Comparison of ENCODE assay signal across 1 cellular context in the genomic region with DNA sequence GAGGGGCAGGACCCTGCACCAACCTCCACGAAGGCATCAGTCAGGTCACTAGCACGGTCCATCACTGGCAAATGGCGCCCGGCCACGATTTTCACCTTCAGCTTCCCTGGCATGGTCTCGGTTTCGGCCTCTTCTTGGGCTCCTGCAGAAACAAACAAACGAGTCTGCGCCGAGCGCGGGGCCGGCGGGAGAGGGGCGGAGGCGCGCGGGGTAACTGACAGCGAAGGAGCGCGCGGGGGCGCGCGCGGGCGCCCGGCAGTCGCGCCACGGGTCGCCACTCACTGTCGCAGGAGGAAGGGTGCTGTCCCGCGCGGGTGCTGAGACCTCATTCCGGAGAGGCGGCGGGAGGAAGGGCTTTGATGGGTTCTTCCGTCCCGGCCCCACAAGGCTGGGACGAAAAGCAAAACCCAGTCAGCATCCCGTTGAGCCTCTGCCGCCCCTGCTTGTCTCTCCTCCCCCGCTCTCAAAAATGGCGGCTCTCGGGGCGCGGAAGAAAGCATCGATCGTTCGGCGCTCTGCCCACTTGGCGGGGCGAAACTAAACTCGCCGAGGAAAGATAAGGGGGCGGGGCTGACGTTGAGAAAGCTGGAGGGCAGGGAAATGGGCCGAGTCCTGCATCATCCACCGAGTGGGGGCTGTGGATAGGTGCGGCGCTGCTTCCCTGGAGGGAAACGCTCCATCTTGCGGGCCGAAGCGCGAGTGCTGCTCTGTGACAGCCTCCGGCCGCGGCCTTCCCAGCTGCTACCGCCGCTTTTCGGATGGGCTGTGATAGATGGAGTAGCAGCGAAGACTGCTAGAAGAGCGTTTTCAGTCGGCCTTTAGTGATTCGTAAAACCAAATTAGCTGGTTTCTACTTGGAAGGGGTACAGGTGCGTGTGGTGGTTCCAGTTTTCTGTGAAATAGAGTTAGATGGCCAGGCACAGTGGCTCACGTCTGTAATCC.
TF ChIP-seq lines count a peak whose summit lies in the region.

A gene with protein sequence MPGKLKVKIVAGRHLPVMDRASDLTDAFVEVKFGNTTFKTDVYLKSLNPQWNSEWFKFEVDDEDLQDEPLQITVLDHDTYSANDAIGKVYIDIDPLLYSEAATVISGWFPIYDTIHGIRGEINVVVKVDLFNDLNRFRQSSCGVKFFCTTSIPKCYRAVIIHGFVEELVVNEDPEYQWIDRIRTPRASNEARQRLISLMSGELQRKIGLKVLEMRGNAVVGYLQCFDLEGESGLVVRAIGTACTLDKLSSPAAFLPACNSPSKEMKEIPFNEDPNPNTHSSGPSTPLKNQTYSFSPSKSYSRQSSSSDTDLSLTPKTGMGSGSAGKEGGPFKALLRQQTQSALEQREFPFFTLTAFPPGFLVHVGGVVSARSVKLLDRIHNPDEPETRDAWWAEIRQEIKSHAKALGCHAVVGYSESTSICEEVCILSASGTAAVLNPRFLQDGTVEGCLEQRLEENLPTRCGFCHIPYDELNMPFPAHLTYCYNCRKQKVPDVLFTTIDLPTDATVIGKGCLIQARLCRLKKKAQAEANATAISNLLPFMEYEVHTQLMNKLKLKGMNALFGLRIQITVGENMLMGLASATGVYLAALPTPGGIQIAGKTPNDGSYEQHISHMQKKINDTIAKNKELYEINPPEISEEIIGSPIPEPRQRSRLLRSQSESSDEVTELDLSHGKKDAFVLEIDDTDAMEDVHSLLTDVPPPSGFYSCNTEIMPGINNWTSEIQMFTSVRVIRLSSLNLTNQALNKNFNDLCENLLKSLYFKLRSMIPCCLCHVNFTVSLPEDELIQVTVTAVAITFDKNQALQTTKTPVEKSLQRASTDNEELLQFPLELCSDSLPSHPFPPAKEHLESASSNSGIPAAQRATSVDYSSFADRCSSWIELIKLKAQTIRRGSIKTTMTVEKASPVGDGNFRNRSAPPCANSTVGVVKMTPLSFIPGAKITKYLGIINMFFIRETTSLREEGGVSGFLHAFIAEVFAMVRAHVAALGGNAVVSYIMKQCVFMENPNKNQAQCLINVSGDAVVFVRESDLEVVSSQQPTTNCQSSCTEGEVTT (minus strand): TSS at position 505 of the 942 bp plus-strand sequence. CDS start 392 bp downstream, at position 113.

TF ChIP-seq in HepG2, 621 proteins besides CTCF, POLR2A, EP300 and RAD21 (continued from another document and continues in another):
- TF ChIP-seq, protein P1, sequence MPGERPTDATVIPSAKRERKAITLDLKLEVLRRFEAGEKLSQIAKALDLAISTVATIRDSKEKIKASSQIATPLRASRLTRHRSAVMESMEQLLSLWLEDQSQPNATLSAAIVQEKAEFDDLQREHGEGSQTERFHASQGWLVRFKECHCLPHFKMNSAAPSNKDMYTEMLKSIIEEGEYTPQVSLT (CRISPR knock-in tag; IDR thresholded peaks at IDR 0.05; ENCODE audit: borderline replicate concordance, low read depth), result no peak; the same call in 1 of the 2 replicates
- 0 out of 2 replicates have a peak, but pooled peaks have one; percentile 70 for TF ChIP-seq MAF1 (CRISPR knock-in tag; IDR thresholded peaks at IDR 0.05; ENCODE audit: borderline replicate concordance)
- no peak for TF ChIP-seq ZNF30 (CRISPR knock-in tag; IDR thresholded peaks at IDR 0.05)
- TF ChIP-seq NFKB2 (CRISPR knock-in tag; IDR thresholded peaks at IDR 0.05; ENCODE audit: borderline replicate concordance), result peak; percentile 94
- peak; percentile 51 for TF ChIP-seq NFYC (CRISPR knock-in tag; IDR thresholded peaks at IDR 0.05)
- TF ChIP-seq CEBPB (IDR thresholded peaks at IDR 0.05; ENCODE audit: borderline replicate concordance, low read depth, low read length), result peak; percentile 50; the same call in 1 of the 2 replicates
- peak; percentile 82 for TF ChIP-seq ZSCAN21 (CRISPR knock-in tag; IDR thresholded peaks at IDR 0.05; ENCODE audit: borderline replicate concordance)
- TF ChIP-seq TCF7 (IDR thresholded peaks at IDR 0.05; ENCODE audit: low read depth), result peak; percentile 17; the same call in 1 of the 2 replicates
- TF ChIP-seq ZNF124 (CRISPR knock-in tag; IDR thresholded peaks at IDR 0.05), result peak; percentile 91; the same call in 1 of the 2 replicates
- TF ChIP-seq FOXA3 (CRISPR knock-in tag; IDR thresholded peaks at IDR 0.05), result peak; percentile 68
- TF ChIP-seq, protein P2, sequence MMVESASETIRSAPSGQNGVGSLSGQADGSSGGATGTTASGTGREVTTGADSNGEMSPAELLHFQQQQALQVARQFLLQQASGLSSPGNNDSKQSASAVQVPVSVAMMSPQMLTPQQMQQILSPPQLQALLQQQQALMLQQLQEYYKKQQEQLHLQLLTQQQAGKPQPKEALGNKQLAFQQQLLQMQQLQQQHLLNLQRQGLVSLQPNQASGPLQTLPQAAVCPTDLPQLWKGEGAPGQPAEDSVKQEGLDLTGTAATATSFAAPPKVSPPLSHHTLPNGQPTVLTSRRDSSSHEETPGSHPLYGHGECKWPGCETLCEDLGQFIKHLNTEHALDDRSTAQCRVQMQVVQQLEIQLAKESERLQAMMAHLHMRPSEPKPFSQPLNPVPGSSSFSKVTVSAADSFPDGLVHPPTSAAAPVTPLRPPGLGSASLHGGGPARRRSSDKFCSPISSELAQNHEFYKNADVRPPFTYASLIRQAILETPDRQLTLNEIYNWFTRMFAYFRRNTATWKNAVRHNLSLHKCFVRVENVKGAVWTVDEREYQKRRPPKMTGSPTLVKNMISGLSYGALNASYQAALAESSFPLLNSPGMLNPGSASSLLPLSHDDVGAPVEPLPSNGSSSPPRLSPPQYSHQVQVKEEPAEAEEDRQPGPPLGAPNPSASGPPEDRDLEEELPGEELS (CRISPR knock-in tag; IDR thresholded peaks at IDR 0.05), result peak; percentile 51
- TF ChIP-seq, protein P3, sequence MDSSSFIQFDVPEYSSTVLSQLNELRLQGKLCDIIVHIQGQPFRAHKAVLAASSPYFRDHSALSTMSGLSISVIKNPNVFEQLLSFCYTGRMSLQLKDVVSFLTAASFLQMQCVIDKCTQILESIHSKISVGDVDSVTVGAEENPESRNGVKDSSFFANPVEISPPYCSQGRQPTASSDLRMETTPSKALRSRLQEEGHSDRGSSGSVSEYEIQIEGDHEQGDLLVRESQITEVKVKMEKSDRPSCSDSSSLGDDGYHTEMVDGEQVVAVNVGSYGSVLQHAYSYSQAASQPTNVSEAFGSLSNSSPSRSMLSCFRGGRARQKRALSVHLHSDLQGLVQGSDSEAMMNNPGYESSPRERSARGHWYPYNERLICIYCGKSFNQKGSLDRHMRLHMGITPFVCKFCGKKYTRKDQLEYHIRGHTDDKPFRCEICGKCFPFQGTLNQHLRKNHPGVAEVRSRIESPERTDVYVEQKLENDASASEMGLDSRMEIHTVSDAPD (CRISPR knock-in tag; IDR thresholded peaks at IDR 0.05), result no peak; the same call in 1 of the 2 replicates
- TF ChIP-seq KAT8 (CRISPR knock-in tag; IDR thresholded peaks at IDR 0.05), result peak; percentile 94
- TF ChIP-seq SMAD9 (CRISPR knock-in tag; IDR thresholded peaks at IDR 0.05), result 0 out of 2 replicates have a peak, but pooled peaks have one; percentile 29
- TF ChIP-seq, protein P4, sequence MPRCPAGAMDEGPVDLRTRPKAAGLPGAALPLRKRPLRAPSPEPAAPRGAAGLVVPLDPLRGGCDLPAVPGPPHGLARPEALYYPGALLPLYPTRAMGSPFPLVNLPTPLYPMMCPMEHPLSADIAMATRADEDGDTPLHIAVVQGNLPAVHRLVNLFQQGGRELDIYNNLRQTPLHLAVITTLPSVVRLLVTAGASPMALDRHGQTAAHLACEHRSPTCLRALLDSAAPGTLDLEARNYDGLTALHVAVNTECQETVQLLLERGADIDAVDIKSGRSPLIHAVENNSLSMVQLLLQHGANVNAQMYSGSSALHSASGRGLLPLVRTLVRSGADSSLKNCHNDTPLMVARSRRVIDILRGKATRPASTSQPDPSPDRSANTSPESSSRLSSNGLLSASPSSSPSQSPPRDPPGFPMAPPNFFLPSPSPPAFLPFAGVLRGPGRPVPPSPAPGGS (CRISPR knock-in tag; IDR thresholded peaks at IDR 0.05), result peak; percentile 22; the same call in 1 of the 2 replicates
- TF ChIP-seq ZNF205 (CRISPR knock-in tag; IDR thresholded peaks at IDR 0.05), result peak; percentile 71; the same call in 1 of the 2 replicates
- TF ChIP-seq, protein P5, sequence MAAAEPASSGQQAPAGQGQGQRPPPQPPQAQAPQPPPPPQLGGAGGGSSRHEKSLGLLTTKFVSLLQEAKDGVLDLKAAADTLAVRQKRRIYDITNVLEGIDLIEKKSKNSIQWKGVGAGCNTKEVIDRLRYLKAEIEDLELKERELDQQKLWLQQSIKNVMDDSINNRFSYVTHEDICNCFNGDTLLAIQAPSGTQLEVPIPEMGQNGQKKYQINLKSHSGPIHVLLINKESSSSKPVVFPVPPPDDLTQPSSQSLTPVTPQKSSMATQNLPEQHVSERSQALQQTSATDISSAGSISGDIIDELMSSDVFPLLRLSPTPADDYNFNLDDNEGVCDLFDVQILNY (CRISPR knock-in tag; conservative IDR thresholded peaks at IDR 0.05), result peak; percentile 81
- TF ChIP-seq ZNF207 (IDR thresholded peaks at IDR 0.05; ENCODE audit: borderline replicate concordance), result no peak
- TF ChIP-seq ZNF225 (CRISPR knock-in tag; IDR thresholded peaks at IDR 0.05), result no peak
- 0 out of 2 replicates have a peak, but pooled peaks have one; percentile 59 for TF ChIP-seq MIER3 (CRISPR knock-in tag; IDR thresholded peaks at IDR 0.05; ENCODE audit: borderline replicate concordance)
- TF ChIP-seq RAD51 (IDR thresholded peaks at IDR 0.05; ENCODE audit: borderline replicate concordance), result no peak
- TF ChIP-seq SIX1 (CRISPR knock-in tag; IDR thresholded peaks at IDR 0.05; ENCODE audit: borderline replicate concordance), result peak; percentile 67; the same call in 1 of the 2 replicates
- TF ChIP-seq ZNF160 (CRISPR knock-in tag; IDR thresholded peaks at IDR 0.05), result peak; percentile 52; the same call in 1 of the 2 replicates
- no peak for TF ChIP-seq ATM (IDR thresholded peaks at IDR 0.05; ENCODE audit: borderline replicate concordance)
- peak; percentile 62; the same call in 1 of the 2 replicates for TF ChIP-seq ZNF138 (CRISPR knock-in tag; IDR thresholded peaks at IDR 0.05; ENCODE audit: low read depth)
- no peak for TF ChIP-seq SMC3 (IDR thresholded peaks at IDR 0.05; ENCODE audit: low read length)
- peak; percentile 72; the same call in 1 of the 2 replicates for TF ChIP-seq ZNF557 (CRISPR knock-in tag; IDR thresholded peaks at IDR 0.05)
- peak; percentile 88 for TF ChIP-seq TBX2 (CRISPR knock-in tag; IDR thresholded peaks at IDR 0.05; ENCODE audit: borderline replicate concordance)
- TF ChIP-seq ZNF672 (CRISPR knock-in tag; IDR thresholded peaks at IDR 0.05), result no peak
- 0 out of 2 replicates have a peak, but pooled peaks have one; percentile 39 for TF ChIP-seq ZBTB7A (CRISPR knock-in tag; IDR thresholded peaks at IDR 0.05)
- TF ChIP-seq, protein P6, sequence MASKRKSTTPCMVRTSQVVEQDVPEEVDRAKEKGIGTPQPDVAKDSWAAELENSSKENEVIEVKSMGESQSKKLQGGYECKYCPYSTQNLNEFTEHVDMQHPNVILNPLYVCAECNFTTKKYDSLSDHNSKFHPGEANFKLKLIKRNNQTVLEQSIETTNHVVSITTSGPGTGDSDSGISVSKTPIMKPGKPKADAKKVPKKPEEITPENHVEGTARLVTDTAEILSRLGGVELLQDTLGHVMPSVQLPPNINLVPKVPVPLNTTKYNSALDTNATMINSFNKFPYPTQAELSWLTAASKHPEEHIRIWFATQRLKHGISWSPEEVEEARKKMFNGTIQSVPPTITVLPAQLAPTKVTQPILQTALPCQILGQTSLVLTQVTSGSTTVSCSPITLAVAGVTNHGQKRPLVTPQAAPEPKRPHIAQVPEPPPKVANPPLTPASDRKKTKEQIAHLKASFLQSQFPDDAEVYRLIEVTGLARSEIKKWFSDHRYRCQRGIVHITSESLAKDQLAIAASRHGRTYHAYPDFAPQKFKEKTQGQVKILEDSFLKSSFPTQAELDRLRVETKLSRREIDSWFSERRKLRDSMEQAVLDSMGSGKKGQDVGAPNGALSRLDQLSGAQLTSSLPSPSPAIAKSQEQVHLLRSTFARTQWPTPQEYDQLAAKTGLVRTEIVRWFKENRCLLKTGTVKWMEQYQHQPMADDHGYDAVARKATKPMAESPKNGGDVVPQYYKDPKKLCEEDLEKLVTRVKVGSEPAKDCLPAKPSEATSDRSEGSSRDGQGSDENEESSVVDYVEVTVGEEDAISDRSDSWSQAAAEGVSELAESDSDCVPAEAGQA (IDR thresholded peaks at IDR 0.05; ENCODE audit: low read depth), result peak; percentile 96
- TF ChIP-seq, protein P6 (CRISPR knock-in tag; IDR thresholded peaks at IDR 0.05; ENCODE audit: borderline replicate concordance), result 0 out of 2 replicates have a peak, but pooled peaks have one; percentile 51
- TF ChIP-seq RFXAP (CRISPR knock-in tag; IDR thresholded peaks at IDR 0.05; ENCODE audit: borderline replicate concordance), result peak; percentile 81; the same call in 1 of the 2 replicates
- no peak for TF ChIP-seq SRSF1 (optimal IDR thresholded peaks at IDR 0.05; ENCODE audit: low read depth, low read length)
- TF ChIP-seq MAFK (conservative IDR thresholded peaks at IDR 0.05 in 1 of 2, IDR thresholded peaks at IDR 0.05 in 1 of 2; ENCODE audit: low read length in 2 of 2), result peak in 1 of 2 experiments; percentile 37; a peak in 1 of 4 replicates
- peak; percentile 92; the same call in 1 of the 2 replicates for TF ChIP-seq SALL2 (CRISPR knock-in tag; IDR thresholded peaks at IDR 0.05)
- TF ChIP-seq, protein P7, sequence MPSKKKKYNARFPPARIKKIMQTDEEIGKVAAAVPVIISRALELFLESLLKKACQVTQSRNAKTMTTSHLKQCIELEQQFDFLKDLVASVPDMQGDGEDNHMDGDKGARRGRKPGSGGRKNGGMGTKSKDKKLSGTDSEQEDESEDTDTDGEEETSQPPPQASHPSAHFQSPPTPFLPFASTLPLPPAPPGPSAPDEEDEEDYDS (CRISPR knock-in tag; IDR thresholded peaks at IDR 0.05), result peak; percentile 73
